31 cellular contexts compared by ENCODE assay signal in the genomic region with DNA sequence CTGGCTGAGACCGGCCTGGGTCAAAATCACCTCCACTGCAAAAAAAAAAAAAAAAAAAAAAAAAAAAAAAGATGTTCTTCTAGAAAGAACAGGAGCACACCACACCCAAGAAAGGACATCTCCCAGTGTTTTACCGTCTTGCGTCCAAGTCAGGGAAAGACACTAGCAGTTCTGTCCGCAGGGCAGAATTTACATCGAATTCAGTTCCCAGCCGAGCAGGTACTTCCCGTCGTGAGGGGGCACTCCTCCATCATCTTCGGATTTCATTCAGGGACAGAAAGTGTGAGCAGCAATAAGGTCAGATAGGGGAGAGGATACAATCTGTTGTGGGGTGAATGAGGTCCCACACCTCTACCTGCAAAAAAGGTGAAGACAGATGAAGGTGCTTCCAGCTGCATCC.
"Had no signal": no experiment of that assay in that cellular context is flagged by ENCODE, and none has a peak within 500 bp of the region (broad histone marks: within the 10 kb centered on the region; RNA-seq: fewer than 3 reads in every experiment).

No MANE protein-coding gene starts in this region.

- H3K36me3 Mint-ChIP-seq: naive B cell had no signal

- H3K4me3 ChIP-seq: esophagus muscularis mucosa, gastroesophageal sphincter, heart left ventricle, hepatocyte, left lung, mucosa of descending colon, pancreas, right lobe of liver, smooth muscle cell, suprapubic skin, transverse colon, upper lobe of right lung, uterus had no signal

- H3K27me3 Mint-ChIP-seq: dendritic cell treated with granulocyte-macrophage colony-stimulating factor and Interleukin-4, amounts not matched to agents 40 ng/mL and 50 ng/mL, for 4 days; naive B cell; natural killer cell treated with Interleukin-12 subunit alpha and Interleukin-12 subunit beta and Interleukin-15 and Interleukin-18, amount 100 ng/mL, for 72 hours; progenitor cell of endocrine pancreas; stimulated activated naive CD8-positive, alpha-beta T cell treated with anti-CD3 and anti-CD28 coated beads, Interleukin-15, amount 100 ng/mL, for 72 hours had no signal

- DNase-seq: effector CD8-positive, alpha-beta T cell; foreskin keratinocyte; heart left ventricle; left cardiac atrium; left lung; mesenchymal stem cell; mucosa of descending colon; naive B cell; pancreas; stimulated activated CD4-positive, alpha-beta T cell treated with anti-CD3 and anti-CD28 coated beads, Interleukin-12 subunit alpha, Interleukin-12 subunit beta, amount 100 ng/mL, for 4 hours; stimulated activated CD4-positive, alpha-beta T cell treated with anti-CD3 and anti-CD28 coated beads, Interleukin-1b, Interleukin-23, amount 100 ng/mL, for 48 hours; stimulated activated CD4-positive, alpha-beta T cell treated with anti-CD3 and anti-CD28 coated beads, Interleukin-4, amount 100 ng/mL, for 1 hour; stimulated activated CD8-positive, alpha-beta memory T cell treated with anti-CD3 and anti-CD28 coated beads, Interleukin-4, amount 100 ng/mL, for 48 hours; stimulated activated naive CD4-positive, alpha-beta T cell; stimulated activated naive CD8-positive, alpha-beta T cell treated with anti-CD3 and anti-CD28 coated beads, Interleukin-15, amount 100 ng/mL, for 72 hours; transverse colon; uterus had no signal

- H3K4me1 ChIP-seq: esophagus muscularis mucosa, foreskin keratinocyte, gastroesophageal sphincter, heart left ventricle, left lung, pancreas, right lobe of liver, suprapubic skin, transverse colon, upper lobe of right lung, uterus had no signal

- FAIRE-seq: endothelial cell of umbilical vein, pancreas had no signal

- H3K27me3 ChIP-seq: esophagus muscularis mucosa, foreskin keratinocyte, gastroesophageal sphincter, heart left ventricle, hepatocyte, left lung, neutrophil, pancreas, right lobe of liver, suprapubic skin, transverse colon, upper lobe of right lung, uterus had no signal

- H3K9me3 ChIP-seq: esophagus muscularis mucosa, neutrophil, pancreas, transverse colon, uterus had no signal

- H3K27ac ChIP-seq: esophagus muscularis mucosa, foreskin keratinocyte, gastroesophageal sphincter, heart left ventricle, hepatocyte, left lung, neutrophil, pancreas, right lobe of liver, suprapubic skin, transverse colon, upper lobe of right lung, uterus had no signal

- H3K4me1 Mint-ChIP-seq: mesothelial cell of epicardium; naive B cell; neural crest cell; stimulated activated naive CD8-positive, alpha-beta T cell treated with anti-CD3 and anti-CD28 coated beads, Interleukin-15, amount 100 ng/mL, for 72 hours had no signal

- H3K36me3 ChIP-seq: esophagus muscularis mucosa, gastroesophageal sphincter, heart left ventricle, left lung, neutrophil, pancreas, right lobe of liver, suprapubic skin, transverse colon, upper lobe of right lung, uterus had no signal

- H3K27ac Mint-ChIP-seq: dendritic cell treated with granulocyte-macrophage colony-stimulating factor and Interleukin-4, amounts not matched to agents 40 ng/mL and 50 ng/mL, for 4 days; mesothelial cell of epicardium; naive B cell; natural killer cell treated with Interleukin-12 subunit alpha and Interleukin-12 subunit beta and Interleukin-15 and Interleukin-18, amount 100 ng/mL, for 72 hours; progenitor cell of endocrine pancreas; stimulated activated naive CD8-positive, alpha-beta T cell treated with anti-CD3 and anti-CD28 coated beads, Interleukin-15, amount 100 ng/mL, for 72 hours had no signal

- H3K4me3 Mint-ChIP-seq: dendritic cell treated with granulocyte-macrophage colony-stimulating factor and Interleukin-4, amounts not matched to agents 40 ng/mL and 50 ng/mL, for 4 days; mesothelial cell of epicardium; naive B cell; natural killer cell treated with Interleukin-12 subunit alpha and Interleukin-12 subunit beta and Interleukin-15 and Interleukin-18, amount 100 ng/mL, for 72 hours; neural crest cell; stimulated activated naive CD8-positive, alpha-beta T cell treated with anti-CD3 and anti-CD28 coated beads, Interleukin-15, amount 100 ng/mL, for 72 hours had no signal
